In the genomic region with DNA sequence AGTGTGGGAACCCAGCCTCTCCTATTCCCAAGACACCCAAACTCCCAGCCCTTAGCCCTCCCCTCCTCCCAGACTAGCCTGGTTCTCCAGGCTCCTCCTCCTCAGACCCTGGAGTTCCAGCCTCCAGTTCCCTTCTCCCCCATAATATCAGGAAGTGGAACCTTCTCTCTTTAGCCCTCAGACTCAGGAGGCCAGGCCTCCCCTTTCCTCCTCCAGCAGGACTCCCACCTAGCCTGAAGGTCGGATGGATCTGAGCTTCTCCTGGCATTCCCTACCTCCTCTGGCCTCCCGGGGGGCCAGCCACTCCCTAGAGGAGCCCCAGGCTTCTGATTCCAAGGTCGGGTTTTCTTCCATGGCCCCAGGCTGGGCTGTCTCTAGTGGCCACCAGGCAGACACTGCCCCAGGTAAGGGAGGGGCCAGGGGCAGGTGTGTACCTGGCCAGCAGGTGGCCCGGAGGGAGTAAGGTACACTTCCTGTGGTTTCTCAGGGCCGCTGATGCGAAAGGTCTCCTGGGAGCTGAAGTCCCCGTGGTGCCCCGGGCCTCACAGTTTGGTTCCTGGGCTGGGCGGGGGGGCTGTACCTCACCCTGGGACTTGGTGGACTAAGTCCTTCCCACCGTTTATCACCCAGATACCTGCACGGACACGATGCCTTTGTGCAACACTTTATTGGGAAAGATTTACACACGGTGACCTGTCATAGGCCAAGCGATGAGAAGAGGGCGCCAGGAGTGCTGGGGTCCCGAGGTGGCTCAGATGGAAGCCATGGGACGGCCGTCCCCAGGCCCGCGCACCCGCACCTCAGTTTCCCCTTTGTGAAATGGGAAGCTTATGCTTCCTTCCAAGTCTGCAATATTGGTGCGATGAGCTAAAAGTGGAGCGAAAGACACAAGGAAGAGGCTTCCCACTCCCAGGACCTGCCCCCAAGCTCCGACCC, we compare ENCODE assay signal across 9 cellular contexts. TPM values are rescaled to one million over a fixed set of nuclear protein-coding genes. Genes with fewer than 3 reads are reported as not detected.
DNase-seq lines count a peak whose midpoint lies in the region; ATAC-seq and TF ChIP-seq lines count a peak whose summit lies in the region.
"Had no signal": no experiment of that assay in that cellular context is flagged by ENCODE, and none has a peak within 500 bp of the region (broad histone marks: within the 10 kb centered on the region; RNA-seq: fewer than 3 reads in every experiment).

Gene TMC4 (minus strand): TSS at position 397 of the 936 bp plus-strand sequence. CDS start 43 bp downstream, at position 354.

- ATAC-seq in mucosa of descending colon (peak; percentile 97), HG02852 (IDR thresholded peaks at IDR 0.05; ENCODE audit: unreplicated experiment) (no peak)

- H3K4me1 ChIP-seq in mucosa of descending colon (ENCODE audit: low read depth): peaks cover 3% of the 10 kb centered on the region

- DNase-seq in DMS53 treated with DMSO at 0.1 percent for 48 hours (lab: John Stamatoyannopoulos, UW; ENCODE audit: unreplicated experiment): peak; percentile 85
- DNase-seq in NCI-H146 treated with DMSO at 0.1 percent for 48 hours (lab: John Stamatoyannopoulos, UW; ENCODE audit: unreplicated experiment): peak; percentile 77
- DNase-seq in chondrocyte (ENCODE audit: low spot score): no peak
- DNase-seq in mucosa of descending colon: peak; percentile 86 to 87 (median 86)
- no peak for DNase-seq in epidermal melanocyte (ENCODE audit: insufficient read length, low spot score)
- no peak for DNase-seq in GOT3 (lab: John Stamatoyannopoulos, UW)
- no peak for DNase-seq in occipital lobe (lab: John Stamatoyannopoulos, UW)
- DNase-seq: activated CD8-positive, alpha-beta memory T cell treated with anti-CD3 and anti-CD28 coated beads, Interleukin-2, amount 50 U/mL, for 48 hours had no signal

- peak within 1 kb of the TSS; percentile 32 for H3K27ac Mint-ChIP-seq in chondrocyte (ENCODE audit: unreplicated experiment)

- H3K36me3 ChIP-seq in mucosa of descending colon (ENCODE audit: low read depth): no peaks in the 10 kb centered on the region

- H3K27me3 Mint-ChIP-seq in chondrocyte (ENCODE audit: low read depth): no peaks in the 10 kb centered on the region

- H3K4me1 Mint-ChIP-seq in chondrocyte (ENCODE audit: low read depth): peaks cover 5% of the 10 kb centered on the region

- no peak within 1 kb of the TSS for H3K4me3 Mint-ChIP-seq in chondrocyte (ENCODE audit: unreplicated experiment)

- no peaks in the 10 kb centered on the region for H3K9me3 ChIP-seq in mucosa of descending colon

- no peaks in the 10 kb centered on the region for H3K9me3 Mint-ChIP-seq in chondrocyte (ENCODE audit: low read depth)

- intact Hi-C loops in mucosa of descending colon (cut with DNase I, micrococcal nuclease): no loop called here

- peaks cover 4% of the 10 kb centered on the region for H3K36me3 Mint-ChIP-seq in chondrocyte (ENCODE audit: low read depth)

- TF ChIP-seq CTCF in chondrocyte (IDR thresholded peaks at IDR 0.05): no peak
- TF ChIP-seq CTCF in mucosa of descending colon (IDR thresholded peaks at IDR 0.05): peak; percentile 63

- H3K4me3 ChIP-seq in mucosa of descending colon: peak within 1 kb of the TSS; percentile 27

RNA-seq across cellular contexts. Expression of gene TMC4, which starts in this region (rescaled TPM):
- 0.73 to 3.7 TPM (median 3.2 TPM) in 3 replicates for total RNA-seq in chondrocyte
- 100 to 1,000 TPM; 107 to 276 (median 178) TPM for total RNA-seq in mucosa of descending colon
- not detected for total RNA-seq in occipital lobe

Comparison
In these comparisons a context has a peak if more than half of its experiments do, and no peak if none do; other contexts are left out.
1. RNA of gene TMC4 (total RNA-seq): 107 to 276 TPM in mucosa of descending colon; 0.73 to 3.7 TPM in chondrocyte and not detected in occipital lobe (single experiment); every median in the first group is over 10 times any median in the second.
2. DNase-seq: peak in DMS53 treated with DMSO at 0.1 percent for 48 hours (single experiment), NCI-H146 treated with DMSO at 0.1 percent for 48 hours (single experiment) and mucosa of descending colon (3 of 3); none in chondrocyte (single experiment), epidermal melanocyte (single experiment), GOT3 (single experiment) and occipital lobe (single experiment).